30 cellular contexts compared by ENCODE assay signal in the genomic region with DNA sequence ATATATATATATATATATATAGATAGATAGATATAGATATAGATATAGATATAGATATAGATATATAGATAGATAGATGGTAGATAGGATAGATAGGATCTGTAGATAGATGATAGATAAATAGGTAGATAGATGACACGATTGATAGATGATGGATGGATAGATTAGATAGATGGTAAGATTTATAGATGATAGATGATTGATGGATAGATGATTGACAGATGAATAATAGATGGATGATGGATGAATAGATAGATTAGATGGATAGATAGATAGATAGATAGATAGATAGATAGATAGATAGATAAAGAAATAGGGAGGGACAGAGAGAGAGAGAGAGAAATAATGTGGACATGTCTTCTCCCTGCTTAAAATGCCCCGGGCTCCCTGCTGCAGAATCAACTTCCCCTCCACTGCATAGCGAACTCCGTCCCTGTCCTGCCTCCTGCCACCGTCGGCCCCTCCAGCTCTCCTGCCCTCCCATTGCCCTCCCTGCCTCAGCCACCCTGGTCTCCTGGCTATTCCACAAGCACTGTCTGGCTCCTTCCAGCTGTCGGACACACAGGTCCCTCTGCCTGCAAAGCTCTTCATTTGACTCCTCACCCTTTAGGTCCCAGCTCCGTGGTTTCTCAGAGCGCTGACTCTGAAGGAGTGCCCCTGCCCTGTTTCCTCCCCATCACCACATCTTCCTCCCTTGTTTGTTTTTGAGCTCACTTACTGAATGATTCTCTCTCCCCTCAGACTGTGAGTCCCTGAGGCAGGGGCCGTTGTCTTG.
DNase-seq lines count a peak whose midpoint lies in the region; ATAC-seq, FAIRE-seq and TF ChIP-seq lines count a peak whose summit lies in the region.
"Had no signal": no experiment of that assay in that cellular context is flagged by ENCODE, and none has a peak within 500 bp of the region (broad histone marks: within the 10 kb centered on the region; RNA-seq: fewer than 3 reads in every experiment).

No MANE protein-coding gene starts in this region.

- TF ChIP-seq CTCF in SK-N-SH (IDR thresholded peaks at IDR 0.05) (no peak), nephron progenitor cell (IDR thresholded peaks at IDR 0.05) (no peak), brain microvascular endothelial cell (IDR thresholded peaks at IDR 0.05; ENCODE audit: low read depth, low read length, missing control alignments) (no peak)

- FAIRE-seq in small intestine (lab: Jason Lieb, UNC): no peak
- FAIRE-seq: bronchial epithelial cell had no signal

- H3K79me2 ChIP-seq in SK-N-SH (ENCODE audit: insufficient read depth): no peaks in the 10 kb centered on the region

- H4K20me1 ChIP-seq in SK-N-SH (ENCODE audit: insufficient read depth): no peaks in the 10 kb centered on the region

- peak overlapping the region; percentile 18 for H3K4me3 Mint-ChIP-seq in central memory CD8-positive, alpha-beta T cell
- peak overlapping the region; percentile 12 for H3K4me3 Mint-ChIP-seq in nephron progenitor cell
- H3K4me3 Mint-ChIP-seq: activated CD4-positive, alpha-beta T cell treated with anti-CD3 and anti-CD28 coated beads, Interleukin-2, amount 10 ng/mL, durations not matched to agents 7 days and 5 days; activated CD8-positive, alpha-beta memory T cell treated with anti-CD3 and anti-CD28 coated beads, Interleukin-2, amount 10 ng/mL, durations not matched to agents 7 days and 5 days; activated naive CD4-positive, alpha-beta T cell treated with anti-CD3 and anti-CD28 coated beads for 36 hours; memory B cell had no signal

- H3K9me3 ChIP-seq in SK-N-SH: no peaks in the 10 kb centered on the region
- H3K9me3 ChIP-seq in small intestine (ENCODE audit: control insufficient read depth, low read depth): no peaks in the 10 kb centered on the region
- H3K9me3 ChIP-seq: colonic mucosa, psoas muscle, testis, uterus had no signal

- H3K4me1 Mint-ChIP-seq in central memory CD8-positive, alpha-beta T cell: peaks cover 4% of the 10 kb centered on the region
- peaks cover 10% of the 10 kb centered on the region for H3K4me1 Mint-ChIP-seq in nephron progenitor cell

- peak; percentile 49 for DNase-seq in SK-N-SH
- no peak for DNase-seq in HEK293T (ENCODE audit: extremely low spot score)
- no peak for DNase-seq in central memory CD8-positive, alpha-beta T cell (ENCODE audit: low spot score in 2 of 2)
- no peak for DNase-seq in nephron progenitor cell
- no peak for DNase-seq in small intestine
- DNase-seq in left lobe of liver (ENCODE audit: low spot score): no peak
- DNase-seq in brain microvascular endothelial cell: no peak
- DNase-seq: 8988T; activated CD4-positive, alpha-beta T cell treated with anti-CD3 and anti-CD28 coated beads, Interleukin-2, amount 10 ng/mL, durations not matched to agents 7 days and 5 days; activated CD8-positive, alpha-beta memory T cell treated with anti-CD3 and anti-CD28 coated beads, Interleukin-2, amount 10 ng/mL, durations not matched to agents 7 days and 5 days; activated naive CD4-positive, alpha-beta T cell treated with anti-CD3 and anti-CD28 coated beads for 36 hours; CD8-positive, alpha-beta memory T cell; colonic mucosa; effector memory CD4-positive, alpha-beta T cell; erythroblast; HCEC 1CT; immature natural killer cell; NCI-H1436; NCI-H2081 treated with DMSO at 0.1 percent for 48 hours; occipital lobe; OCI-M1; psoas muscle; stimulated activated naive CD8-positive, alpha-beta T cell treated with anti-CD3 and anti-CD28 coated beads, Interleukin-15, Interleukin-2, amounts not matched to agents 100 U/mL and 50 U/mL, for 24 hours; testis; uterus; WERI-Rb-1 had no signal

- in situ Hi-C loops in brain microvascular endothelial cell (cut with HindIII; ENCODE audit: low pct_ligation_motif_present, low sequenced_read_pairs): no loop called here

- no peaks in the 10 kb centered on the region for H3F3A ChIP-seq in SK-N-SH (replicated peaks; ENCODE audit: insufficient read depth)

- H3K27me3 ChIP-seq in SK-N-SH (ENCODE audit: insufficient read depth) (no peaks in the 10 kb centered on the region; the same call in 1 of the 2 replicates), small intestine (ENCODE audit: control insufficient read depth in 2 of 2, insufficient read depth in 2 of 2, low read length in 2 of 2) (peaks cover 0 to 2% of the 10 kb centered on the region in 2 donors), brain microvascular endothelial cell (replicated peaks) (peaks cover 11% of the 10 kb centered on the region)
- H3K27me3 ChIP-seq: colonic mucosa, testis, uterus had no signal

- H3K4me3 ChIP-seq in SK-N-SH (ENCODE audit: low read depth in 2 of 2, low read length in 1 of 2) (no peak overlapping the region), small intestine (ENCODE audit: low read depth in 1 of 2, low read length in 2 of 2) (no peak overlapping the region), brain microvascular endothelial cell (ENCODE audit: low read depth, low read length) (no peak overlapping the region)
- H3K4me3 ChIP-seq: colonic mucosa, psoas muscle, testis, uterus had no signal

- H3K27ac Mint-ChIP-seq in central memory CD8-positive, alpha-beta T cell (ENCODE audit: low read depth): no peak overlapping the region
- H3K27ac Mint-ChIP-seq in nephron progenitor cell: no peak overlapping the region
- H3K27ac Mint-ChIP-seq: activated CD8-positive, alpha-beta memory T cell treated with anti-CD3 and anti-CD28 coated beads, Interleukin-2, amount 10 ng/mL, durations not matched to agents 7 days and 5 days; activated naive CD4-positive, alpha-beta T cell treated with anti-CD3 and anti-CD28 coated beads for 36 hours; immature natural killer cell; memory B cell had no signal

- WGBS in SK-N-SH (ENCODE audit: low lambda C conversion rate): 26% methylated on average over 10 of the region's 10 CpGs
- WGBS in small intestine, 3 donors: 16 to 37% (median 24%) methylated on average over 10 of the region's 10 CpGs

- H2AFZ ChIP-seq in SK-N-SH (ENCODE audit: low read depth): no peak overlapping the region

- H3K4me2 ChIP-seq in SK-N-SH: no peak overlapping the region
- H3K4me2 ChIP-seq: KMS-11 had no signal

- H3K36me3 Mint-ChIP-seq in central memory CD8-positive, alpha-beta T cell (ENCODE audit: insufficient read depth): no peaks in the 10 kb centered on the region
- H3K36me3 Mint-ChIP-seq in nephron progenitor cell (ENCODE audit: low read depth): no peaks in the 10 kb centered on the region
- H3K36me3 Mint-ChIP-seq: activated CD8-positive, alpha-beta memory T cell treated with anti-CD3 and anti-CD28 coated beads, Interleukin-2, amount 10 ng/mL, durations not matched to agents 7 days and 5 days; CD8-positive, alpha-beta memory T cell; immature natural killer cell had no signal

- no peak for ATAC-seq in SK-N-SH treated with all-trans-retinoic acid at 6 μM for 48 hours
- no peak for ATAC-seq in central memory CD8-positive, alpha-beta T cell (replicated peaks; ENCODE audit: extremely low read depth, poor library complexity, severe bottlenecking)
- ATAC-seq in left lobe of liver: no peak
- ATAC-seq: activated CD8-positive, alpha-beta memory T cell treated with anti-CD3 and anti-CD28 coated beads, Interleukin-2, amount 10 ng/mL, durations not matched to agents 7 days and 5 days; psoas muscle; stimulated activated naive CD8-positive, alpha-beta T cell treated with anti-CD3 and anti-CD28 coated beads, Interleukin-15, Interleukin-2, amounts not matched to agents 100 U/mL and 50 U/mL, for 24 hours had no signal

- H3K9me3 Mint-ChIP-seq in central memory CD8-positive, alpha-beta T cell: no peaks in the 10 kb centered on the region
- no peaks in the 10 kb centered on the region for H3K9me3 Mint-ChIP-seq in nephron progenitor cell
- H3K9me3 Mint-ChIP-seq: activated CD4-positive, alpha-beta T cell treated with anti-CD3 and anti-CD28 coated beads, Interleukin-2, amount 10 ng/mL, durations not matched to agents 7 days and 5 days; activated naive CD4-positive, alpha-beta T cell treated with anti-CD3 and anti-CD28 coated beads for 36 hours; CD8-positive, alpha-beta memory T cell; memory B cell had no signal

- POLR2A ChIA-PET in SK-N-SH (lab: Yijun Ruan, JAX): interaction anchor here (0.6 kb wide), 1 partner anchor 178 kb away, joined by 7 read pairs; no protein-coding TSS in a partner anchor
- POLR2A ChIA-PET in HEK293T (lab: Yijun Ruan, JAX): no interaction called here

- H3K4me1 ChIP-seq in SK-N-SH (ENCODE audit: control insufficient read depth in 1 of 2, insufficient read depth in 2 of 2, low read depth in 1 of 2, low read length in 1 of 2): peaks cover 0 to 4% of the 10 kb centered on the region in 2 experiments; a peak in 1 of 4 replicates
- H3K4me1 ChIP-seq in small intestine (ENCODE audit: control insufficient read depth in 2 of 2, insufficient read depth in 1 of 2, low read depth in 1 of 2, low read length in 1 of 2): no peaks in the 10 kb centered on the region
- H3K4me1 ChIP-seq: colonic mucosa, psoas muscle, testis, uterus had no signal

- no peak for TF ChIP-seq RAD21 in SK-N-SH (IDR thresholded peaks at IDR 0.05; ENCODE audit: low read length)

- no peaks in the 10 kb centered on the region for H3K9me2 ChIP-seq in SK-N-SH

- H3K9ac ChIP-seq in SK-N-SH: no peak overlapping the region
- H3K9ac ChIP-seq: KMS-11 had no signal

- no peaks in the 10 kb centered on the region for H3K36me3 ChIP-seq in SK-N-SH (replicated peaks in 1 of 2; ENCODE audit: control insufficient read depth in 1 of 2, insufficient read depth in 2 of 2, low read length in 1 of 2)
- no peaks in the 10 kb centered on the region for H3K36me3 ChIP-seq in small intestine (ENCODE audit: control insufficient read depth in 2 of 2, insufficient read depth in 2 of 2, low read length in 2 of 2)
- H3K36me3 ChIP-seq in brain microvascular endothelial cell (replicated peaks): no peaks in the 10 kb centered on the region
- H3K36me3 ChIP-seq: colonic mucosa, uterus, WERI-Rb-1 had no signal

- H3K27me3 Mint-ChIP-seq in central memory CD8-positive, alpha-beta T cell: peaks cover 58% of the 10 kb centered on the region
- H3K27me3 Mint-ChIP-seq in nephron progenitor cell (ENCODE audit: low read depth, poor library complexity): peaks cover 37% of the 10 kb centered on the region

- no peak for TF ChIP-seq EP300 in SK-N-SH (IDR thresholded peaks at IDR 0.05; ENCODE audit: borderline replicate concordance in 1 of 2, low read depth in 1 of 2, low read length in 1 of 2)

- H3K27ac ChIP-seq in SK-N-SH (ENCODE audit: low read depth in 2 of 2, low read length in 1 of 2): no peak overlapping the region
- H3K27ac ChIP-seq in small intestine (ENCODE audit: low read depth in 1 of 2, low read length in 1 of 2): no peak overlapping the region
- no peak overlapping the region for H3K27ac ChIP-seq in brain microvascular endothelial cell
- H3K27ac ChIP-seq: colonic mucosa, KMS-11, psoas muscle, testis, uterus, WERI-Rb-1 had no signal

- CTCF ChIA-PET in SK-N-SH (lab: Yijun Ruan, JAX): interaction anchor here (1.0 kb wide), 1 partner anchor 9 kb away, joined by 3 read pairs; no protein-coding TSS in a partner anchor
- CTCF ChIA-PET in HEK293T (lab: Yijun Ruan, JAX): no interaction called here

TF ChIP-seq in SK-N-SH, 30 proteins besides CTCF, POLR2A, EP300 and RAD21 (continues in another document):
- no peak for TF ChIP-seq CHD2 (IDR thresholded peaks at IDR 0.05; ENCODE audit: low read length, partially characterized antibody)

TF ChIP-seq in SK-N-SH treated with all-trans-retinoic acid at 6 μM for 48 hours, 23 proteins besides CTCF, POLR2A, EP300 and RAD21 (continues in another document):
- TF ChIP-seq ZNF8 (CRISPR knock-in tag; IDR thresholded peaks at IDR 0.05): no peak
